In genomic region chr4:138948918-138949317, GRCh38 we compare ENCODE assay signal across 16 cellular contexts.
DNase-seq lines count a peak whose midpoint lies in the region; ATAC-seq and TF ChIP-seq lines count a peak whose summit lies in the region.
"Had no signal": no experiment of that assay in that cellular context is flagged by ENCODE, and none has a peak within 500 bp of the region (broad histone marks: within the 10 kb centered on the region; RNA-seq: fewer than 3 reads in every experiment).

No MANE protein-coding gene starts in this region.

- H4K20me1 ChIP-seq in IMR-90 (ENCODE audit: insufficient read depth, low read length) (no peaks in the 10 kb centered on the region), smooth muscle cell (ENCODE audit: low read depth) (no peaks in the 10 kb centered on the region)

- no peaks in the 10 kb centered on the region for H3K9me3 ChIP-seq in IMR-90 (ENCODE audit: control insufficient read depth, insufficient read depth, low read length)
- no peaks in the 10 kb centered on the region for H3K9me3 ChIP-seq in mesenchymal stem cell (ENCODE audit: control insufficient read depth, low read length)
- H3K9me3 ChIP-seq in smooth muscle cell (replicated peaks; ENCODE audit: low read depth): no peaks in the 10 kb centered on the region
- H3K9me3 ChIP-seq: HAP-1, SJSA1 had no signal

- no peaks in the 10 kb centered on the region for H3F3A ChIP-seq in smooth muscle cell (ENCODE audit: low read depth)

- no peak overlapping the region for H3K18ac ChIP-seq in IMR-90 (ENCODE audit: low read depth, low read length)
- H3K18ac ChIP-seq in mesenchymal stem cell (ENCODE audit: low read depth in 1 of 2, low read length in 2 of 2): no peak overlapping the region

- H2AK5ac ChIP-seq in IMR-90 (ENCODE audit: low read depth, low read length): no peak overlapping the region
- no peak overlapping the region for H2AK5ac ChIP-seq in mesenchymal stem cell (ENCODE audit: low read length, severe bottlenecking)

- no peaks in the 10 kb centered on the region for H3K36me3 ChIP-seq in IMR-90 (ENCODE audit: control insufficient read depth, insufficient read depth, low read length)
- H3K36me3 ChIP-seq in mesenchymal stem cell (ENCODE audit: control insufficient read depth in 1 of 2, insufficient read depth in 2 of 2, low read depth in 1 of 2, low read length in 2 of 2): no peaks in the 10 kb centered on the region
- H3K36me3 ChIP-seq in smooth muscle cell (ENCODE audit: low read depth): no peaks in the 10 kb centered on the region
- H3K36me3 ChIP-seq: HAP-1, SJSA1 had no signal

- H3K9me3 Mint-ChIP-seq in chondrocyte (ENCODE audit: low read depth): no peaks in the 10 kb centered on the region
- H3K9me3 Mint-ChIP-seq in activated naive CD8-positive, alpha-beta T cell treated with anti-CD3 and anti-CD28 coated beads for 36 hours: no peaks in the 10 kb centered on the region

- H2BK15ac ChIP-seq in IMR-90 (ENCODE audit: low read depth, low read length) (no peak overlapping the region), mesenchymal stem cell (ENCODE audit: low read depth, poor library complexity, severe bottlenecking) (no peak overlapping the region)

- H3K23ac ChIP-seq in IMR-90 (ENCODE audit: low read depth, low read length) (no peak overlapping the region), mesenchymal stem cell (ENCODE audit: low read length in 2 of 2) (no peak overlapping the region)

- H3K36me3 Mint-ChIP-seq in chondrocyte (ENCODE audit: low read depth): no peaks in the 10 kb centered on the region
- H3K36me3 Mint-ChIP-seq in activated naive CD8-positive, alpha-beta T cell treated with anti-CD3 and anti-CD28 coated beads for 36 hours: no peaks in the 10 kb centered on the region

- H4K8ac ChIP-seq in IMR-90 (ENCODE audit: low read depth in 2 of 2, low read length in 2 of 2) (no peak overlapping the region), mesenchymal stem cell (ENCODE audit: low read length) (no peak overlapping the region)

- BruUV-seq in IMR-90 (replicated peaks; lab: Mats Ljungman, UMichigan): no TSS peak

- H3K56ac ChIP-seq in IMR-90 (ENCODE audit: extremely low read depth, insufficient read depth, low read length): no peak overlapping the region

- H3K9me1 ChIP-seq in IMR-90 (ENCODE audit: insufficient read depth, low read length): no peaks in the 10 kb centered on the region

- no peak overlapping the region for H2BK20ac ChIP-seq in IMR-90 (ENCODE audit: low read depth, low read length)

- dilution Hi-C loops in IMR-90 (cut with HindIII; ENCODE audit: low sequenced_read_pairs, unreplicated experiment): no loop called here

- H2AK9ac ChIP-seq in IMR-90 (replicated peaks; ENCODE audit: low read depth, low read length, poor library complexity): no peak overlapping the region

- H3K27me3 Mint-ChIP-seq in chondrocyte (ENCODE audit: low read depth): no peaks in the 10 kb centered on the region
- H3K27me3 Mint-ChIP-seq in activated naive CD8-positive, alpha-beta T cell treated with anti-CD3 and anti-CD28 coated beads for 36 hours: peaks cover under 1% of the 10 kb centered on the region

- H2BK120ac ChIP-seq in IMR-90 (ENCODE audit: low read depth, low read length) (no peak overlapping the region), mesenchymal stem cell (ENCODE audit: low read depth, low read length) (no peak overlapping the region)

- in situ Hi-C loops in IMR-90 (cut with MboI; ENCODE audit: low sequenced_read_pairs): no loop called here

- POLR2A ChIA-PET in IMR-90 (lab: Charles Lee; ENCODE audit: unreplicated experiment): no interaction called here

- H3K9ac ChIP-seq in IMR-90 (ENCODE audit: low read depth, low read length): no peak overlapping the region
- H3K9ac ChIP-seq in mesenchymal stem cell (ENCODE audit: low read length): no peak overlapping the region
- H3K9ac ChIP-seq in smooth muscle cell (ENCODE audit: low read depth): no peak overlapping the region

- H2AFZ ChIP-seq in IMR-90 (replicated peaks; ENCODE audit: low read length, poor library complexity): no peak overlapping the region
- H2AFZ ChIP-seq in mesenchymal stem cell (ENCODE audit: low read depth, low read length): no peak overlapping the region
- H2AFZ ChIP-seq in smooth muscle cell (ENCODE audit: low read depth): no peak overlapping the region

- peaks cover 35% of the 10 kb centered on the region for H3K4me1 Mint-ChIP-seq in chondrocyte (ENCODE audit: low read depth)
- H3K4me1 Mint-ChIP-seq in activated naive CD8-positive, alpha-beta T cell treated with anti-CD3 and anti-CD28 coated beads for 36 hours: no peaks in the 10 kb centered on the region

- H4K5ac ChIP-seq in IMR-90 (ENCODE audit: low read depth, low read length): no peak overlapping the region

- H3K4me3 ChIP-seq in IMR-90 (ENCODE audit: insufficient read depth, low read depth, low read length) (no peak overlapping the region), mesenchymal stem cell (ENCODE audit: insufficient read depth in 1 of 2, low read depth in 1 of 2, low read length in 2 of 2) (no peak overlapping the region), smooth muscle cell (no peak overlapping the region)
- H3K4me3 ChIP-seq: HAP-1, SJSA1 had no signal

- DNase-seq in IMR-90 (no peak), chondrocyte (ENCODE audit: low spot score) (no peak), mesenchymal stem cell (peak; percentile 44), smooth muscle cell (lab: John Stamatoyannopoulos, UW; ENCODE audit: unreplicated experiment) (no peak), superior temporal gyrus (ENCODE audit: extremely low spot score) (no peak)
- no peak for DNase-seq in activated naive CD8-positive, alpha-beta T cell treated with anti-CD3 and anti-CD28 coated beads for 36 hours
- DNase-seq: Kasumi-1, NCI-H1105, NCI-H1694 treated with DMSO at 0.1 percent for 48 hours, NCI-H345, NCI-H526 treated with DMSO at 0.1 percent for 48 hours, OCI-M1 had no signal

- peak overlapping the region; percentile 34 for H3K27ac Mint-ChIP-seq in chondrocyte (ENCODE audit: unreplicated experiment)
- H3K27ac Mint-ChIP-seq in activated naive CD8-positive, alpha-beta T cell treated with anti-CD3 and anti-CD28 coated beads for 36 hours: no peak overlapping the region

- H3K4ac ChIP-seq in IMR-90 (ENCODE audit: low read depth, low read length): no peak overlapping the region
- no peak overlapping the region for H3K4ac ChIP-seq in mesenchymal stem cell (ENCODE audit: low read depth in 1 of 2, low read length in 2 of 2)

- H2BK12ac ChIP-seq in mesenchymal stem cell (ENCODE audit: low read length in 2 of 2): no peak overlapping the region

- H3K4me2 ChIP-seq in IMR-90 (ENCODE audit: low read depth, low read length) (no peak overlapping the region), mesenchymal stem cell (ENCODE audit: low read length, poor library complexity, severe bottlenecking) (no peak overlapping the region), smooth muscle cell (no peak overlapping the region)

- TF ChIP-seq CTCF in IMR-90 (conservative IDR thresholded peaks at IDR 0.05; ENCODE audit: low read depth, low read length): no peak
- TF ChIP-seq CTCF in chondrocyte (IDR thresholded peaks at IDR 0.05): no peak
- no peak for TF ChIP-seq CTCF in smooth muscle cell (IDR thresholded peaks at IDR 0.05; ENCODE audit: borderline replicate concordance, insufficient read depth, poor library complexity, severe bottlenecking)

- no peak overlapping the region for H4K91ac ChIP-seq in IMR-90 (ENCODE audit: insufficient read depth, low read depth, low read length)
- H4K91ac ChIP-seq in mesenchymal stem cell (ENCODE audit: low read length): no peak overlapping the region

- intact Hi-C loops in IMR-90 (cut with micrococcal nuclease): no loop called here

- H3K79me2 ChIP-seq in smooth muscle cell (ENCODE audit: low read depth): no peaks in the 10 kb centered on the region

- H3K14ac ChIP-seq in IMR-90 (replicated peaks; ENCODE audit: low read depth, low read length) (no peak overlapping the region), mesenchymal stem cell (ENCODE audit: low read length in 2 of 2) (no peak overlapping the region)

- no peak for TF ChIP-seq RAD21 in IMR-90 (IDR thresholded peaks at IDR 0.05; ENCODE audit: low read length)

- no peak for TF ChIP-seq POLR2A in IMR-90 (IDR thresholded peaks at IDR 0.05; ENCODE audit: low read depth, low read length)

- H3K79me1 ChIP-seq in IMR-90 (ENCODE audit: low read depth in 1 of 2, low read length in 2 of 2) (no peaks in the 10 kb centered on the region), mesenchymal stem cell (replicated peaks; ENCODE audit: low read length, poor library complexity, severe bottlenecking) (no peaks in the 10 kb centered on the region)

- no peak overlapping the region for H3K4me3 Mint-ChIP-seq in chondrocyte (ENCODE audit: unreplicated experiment)
- no peak overlapping the region for H3K4me3 Mint-ChIP-seq in activated naive CD8-positive, alpha-beta T cell treated with anti-CD3 and anti-CD28 coated beads for 36 hours

- H2BK5ac ChIP-seq in IMR-90 (ENCODE audit: low read depth, low read length, poor library complexity, severe bottlenecking) (no peak overlapping the region), mesenchymal stem cell (ENCODE audit: low read depth, low read length, poor library complexity, severe bottlenecking) (no peak overlapping the region)

- peaks cover 2% of the 10 kb centered on the region for H3K27me3 ChIP-seq in IMR-90 (ENCODE audit: control insufficient read depth, insufficient read depth, low read length)
- no peaks in the 10 kb centered on the region for H3K27me3 ChIP-seq in mesenchymal stem cell (ENCODE audit: control insufficient read depth in 1 of 2, insufficient read depth in 1 of 2, low read length in 2 of 2)
- H3K27me3 ChIP-seq in smooth muscle cell (ENCODE audit: low read depth): no peaks in the 10 kb centered on the region
- H3K27me3 ChIP-seq: SJSA1 had no signal

- H3K4me1 ChIP-seq in IMR-90 (ENCODE audit: control insufficient read depth, insufficient read depth, low read length): peaks cover 3% of the 10 kb centered on the region; the same call in 1 of the 2 replicates
- H3K4me1 ChIP-seq in mesenchymal stem cell (ENCODE audit: control insufficient read depth, insufficient read depth, low read depth, low read length): peaks cover 2% of the 10 kb centered on the region
- no peaks in the 10 kb centered on the region for H3K4me1 ChIP-seq in smooth muscle cell (ENCODE audit: low read depth)

- H3K27ac ChIP-seq in IMR-90 (ENCODE audit: insufficient read depth, low read length): no peak overlapping the region
- H3K27ac ChIP-seq in mesenchymal stem cell (ENCODE audit: low read length, poor library complexity, severe bottlenecking): no peak overlapping the region
- peak overlapping the region; percentile 90 for H3K27ac ChIP-seq in smooth muscle cell (ENCODE audit: low read depth)
- H3K27ac ChIP-seq: C4-2B, SJSA1 had no signal

- CTCF ChIA-PET in IMR-90 (lab: Yijun Ruan, JAX): interaction anchor here (1.1 kb wide), 1 partner anchor 9 kb away, joined by 3 read pairs; no protein-coding TSS in a partner anchor

- 90% methylated on average over 2 of the region's 2 CpGs; no CpG with 5 or more reads in 1 of the 2 experiments for WGBS in IMR-90 (ENCODE audit: extremely low coverage in 2 of 2, insufficient read length in 1 of 2), 2 experiments
- WGBS in mesenchymal stem cell: 28% methylated on average over 2 of the region's 2 CpGs
- 24% methylated on average over 2 of the region's 2 CpGs for WGBS in smooth muscle cell (ENCODE audit: low lambda C conversion rate)

- ATAC-seq in IMR-90 (ENCODE audit: low read depth) (peak; percentile 18; the same call in 1 of the 2 replicates), GM21786 (IDR thresholded peaks at IDR 0.05; ENCODE audit: unreplicated experiment) (no peak)

TF ChIP-seq in IMR-90, 13 proteins besides CTCF, POLR2A, EP300 and RAD21 (continues in another document):
- TF ChIP-seq MAZ (IDR thresholded peaks at IDR 0.05; ENCODE audit: borderline replicate concordance, low read depth, low read length): no peak
